ENCODE assay signal across 22 cellular contexts in the genomic region with DNA sequence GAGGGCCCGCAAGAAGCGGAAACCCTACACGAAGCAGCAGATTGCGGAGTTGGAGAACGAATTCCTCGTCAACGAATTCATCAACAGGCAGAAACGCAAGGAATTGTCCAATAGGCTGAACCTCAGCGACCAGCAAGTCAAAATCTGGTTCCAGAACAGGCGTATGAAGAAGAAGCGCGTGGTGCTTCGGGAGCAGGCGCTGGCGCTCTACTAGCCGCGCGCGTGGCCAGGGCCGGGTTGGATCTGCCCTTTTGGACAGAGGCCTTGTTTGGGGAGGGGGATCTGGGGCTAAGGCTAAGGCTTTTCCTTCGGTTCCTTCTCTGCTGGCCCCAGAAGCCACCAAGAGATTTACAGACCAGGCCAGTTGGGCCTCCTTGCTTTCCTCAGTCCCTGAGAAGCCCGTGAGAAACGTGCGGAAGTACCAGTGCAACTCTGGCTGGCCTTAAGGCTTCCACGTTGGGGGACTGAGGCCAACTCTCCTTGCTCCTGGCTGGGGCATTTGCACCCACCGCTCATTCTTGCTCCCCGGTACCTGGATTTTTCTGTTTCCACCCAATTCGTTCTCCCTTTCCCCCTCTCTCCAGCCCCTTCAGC. TPM values are rescaled to one million over a fixed set of nuclear protein-coding genes. Genes with fewer than 3 reads are reported as not detected.
"Had no signal": no experiment of that assay in that cellular context is flagged by ENCODE, and none has a peak within 500 bp of the region (broad histone marks: within the 10 kb centered on the region; RNA-seq: fewer than 3 reads in every experiment).

No MANE protein-coding gene starts in this region.

- H3K4me3 Mint-ChIP-seq: activated naive CD8-positive, alpha-beta T cell treated with anti-CD3 and anti-CD28 coated beads for 36 hours; activated T-cell treated with anti-CD3 and anti-CD28 coated beads, Interleukin-2, amount 50 U/mL, for 4 hours; dendritic cell treated with granulocyte-macrophage colony-stimulating factor and Interleukin-4, amounts not matched to agents 40 ng/mL and 50 ng/mL, for 4 days; effector memory CD8-positive, alpha-beta T cell; memory B cell; naive thymus-derived CD4-positive, alpha-beta T cell; T-helper 17 cell had no signal

- H3K27ac Mint-ChIP-seq: activated naive CD8-positive, alpha-beta T cell treated with anti-CD3 and anti-CD28 coated beads for 36 hours; dendritic cell treated with granulocyte-macrophage colony-stimulating factor and Interleukin-4, amounts not matched to agents 40 ng/mL and 50 ng/mL, for 4 days; effector memory CD8-positive, alpha-beta T cell; memory B cell; T-helper 17 cell had no signal

- H3K9me3 Mint-ChIP-seq: activated T-cell treated with anti-CD3 and anti-CD28 coated beads, Interleukin-2, amount 50 U/mL, for 4 hours; dendritic cell treated with granulocyte-macrophage colony-stimulating factor and Interleukin-4, amounts not matched to agents 40 ng/mL and 50 ng/mL, for 4 days; effector memory CD8-positive, alpha-beta T cell; memory B cell had no signal

- DNase-seq: activated CD4-positive, alpha-beta T cell treated with anti-CD3 and anti-CD28 coated beads for 48 hours; activated naive CD8-positive, alpha-beta T cell treated with anti-CD3 and anti-CD28 coated beads for 36 hours; activated T-cell treated with anti-CD3 and anti-CD28 coated beads, Interleukin-2, amount 50 U/mL, for 4 hours; brain microvascular endothelial cell; effector memory CD8-positive, alpha-beta T cell; heart right ventricle; left ventricle myocardium inferior; nucleus accumbens; stimulated activated CD4-positive, alpha-beta T cell treated with anti-CD3 and anti-CD28 coated beads, Interleukin-4, amount 100 ng/mL, for 4 hours; stimulated activated naive CD8-positive, alpha-beta T cell treated with anti-CD3 and anti-CD28 coated beads, Interleukin-15, Interleukin-2, amounts not matched to agents 100 U/mL and 50 U/mL, for 24 hours; T-helper 17 cell; transverse colon; WERI-Rb-1 had no signal

- ATAC-seq: activated T-cell treated with anti-CD3 and anti-CD28 coated beads, Interleukin-2, amount 50 U/mL, for 4 hours; effector memory CD8-positive, alpha-beta T cell; gastroesophageal sphincter; heart right ventricle; mucosa of descending colon; naive thymus-derived CD4-positive, alpha-beta T cell; stimulated activated naive CD8-positive, alpha-beta T cell treated with anti-CD3 and anti-CD28 coated beads, Interleukin-15, Interleukin-2, amounts not matched to agents 100 U/mL and 50 U/mL, for 24 hours; T-helper 17 cell had no signal

- FAIRE-seq: keratinocyte had no signal

- H3K36me3 Mint-ChIP-seq: activated naive CD8-positive, alpha-beta T cell treated with anti-CD3 and anti-CD28 coated beads for 36 hours; memory B cell had no signal

- H3K4me3 ChIP-seq: gastroesophageal sphincter, heart right ventricle, left ventricle myocardium inferior, mucosa of descending colon, skin epidermis, transverse colon had no signal

- H3K27ac ChIP-seq: brain microvascular endothelial cell, gastroesophageal sphincter, heart right ventricle, left ventricle myocardium inferior, skin epidermis, transverse colon, WERI-Rb-1 had no signal

- H3K9me3 ChIP-seq: gastroesophageal sphincter, heart right ventricle, left ventricle myocardium inferior, mucosa of descending colon, transverse colon had no signal

- H3K36me3 ChIP-seq: brain microvascular endothelial cell, gastroesophageal sphincter, heart right ventricle, left ventricle myocardium inferior, transverse colon, WERI-Rb-1 had no signal

RNA-seq across cellular contexts. Expression of gene HOXD12, which starts 1.0 kb away (rescaled TPM):
- total RNA-seq: activated CD8-positive, alpha-beta memory T cell treated with anti-CD3 and anti-CD28 coated beads for 36 hours; activated naive CD8-positive, alpha-beta T cell treated with anti-CD3 and anti-CD28 coated beads for 36 hours; activated T-cell treated with anti-CD3 and anti-CD28 coated beads, Interleukin-2, amount 50 U/mL, for 4 hours; epithelial cell of proximal tubule; gastroesophageal sphincter; heart right ventricle; left ventricle myocardium inferior; mucosa of descending colon; naive thymus-derived CD4-positive, alpha-beta T cell; T-helper 17 cell; transverse colon had no signal
- polyA plus RNA-seq: heart right ventricle; keratinocyte; naive thymus-derived CD4-positive, alpha-beta T cell had no signal

RNA-seq across cellular contexts. Expression of gene HOXD11, which starts 6.4 kb away (rescaled TPM):
- total RNA-seq: activated CD8-positive, alpha-beta memory T cell treated with anti-CD3 and anti-CD28 coated beads for 36 hours; activated naive CD8-positive, alpha-beta T cell treated with anti-CD3 and anti-CD28 coated beads for 36 hours; activated T-cell treated with anti-CD3 and anti-CD28 coated beads, Interleukin-2, amount 50 U/mL, for 4 hours; gastroesophageal sphincter; heart right ventricle; left ventricle myocardium inferior; naive thymus-derived CD4-positive, alpha-beta T cell; T-helper 17 cell had no signal
- polyA plus RNA-seq: heart right ventricle; keratinocyte; naive thymus-derived CD4-positive, alpha-beta T cell had no signal

RNA-seq across cellular contexts. Expression of gene HOXD13, which starts 8.1 kb away (rescaled TPM):
- total RNA-seq: activated CD8-positive, alpha-beta memory T cell treated with anti-CD3 and anti-CD28 coated beads for 36 hours; activated naive CD8-positive, alpha-beta T cell treated with anti-CD3 and anti-CD28 coated beads for 36 hours; activated T-cell treated with anti-CD3 and anti-CD28 coated beads, Interleukin-2, amount 50 U/mL, for 4 hours; epithelial cell of proximal tubule; gastroesophageal sphincter; heart right ventricle; left ventricle myocardium inferior; naive thymus-derived CD4-positive, alpha-beta T cell; T-helper 17 cell had no signal
- polyA plus RNA-seq: heart right ventricle; keratinocyte; naive thymus-derived CD4-positive, alpha-beta T cell had no signal

RNA-seq across cellular contexts. Expression of gene HOXD10, which starts 15.9 kb away (rescaled TPM):
- total RNA-seq: activated CD8-positive, alpha-beta memory T cell treated with anti-CD3 and anti-CD28 coated beads for 36 hours; activated naive CD8-positive, alpha-beta T cell treated with anti-CD3 and anti-CD28 coated beads for 36 hours; activated T-cell treated with anti-CD3 and anti-CD28 coated beads, Interleukin-2, amount 50 U/mL, for 4 hours; heart right ventricle; left ventricle myocardium inferior; naive thymus-derived CD4-positive, alpha-beta T cell; T-helper 17 cell had no signal
- polyA plus RNA-seq: heart right ventricle; keratinocyte; naive thymus-derived CD4-positive, alpha-beta T cell had no signal

RNA-seq across cellular contexts. Expression of gene EVX2, which starts 16.9 kb away (rescaled TPM):
- total RNA-seq: activated CD8-positive, alpha-beta memory T cell treated with anti-CD3 and anti-CD28 coated beads for 36 hours; activated naive CD8-positive, alpha-beta T cell treated with anti-CD3 and anti-CD28 coated beads for 36 hours; activated T-cell treated with anti-CD3 and anti-CD28 coated beads, Interleukin-2, amount 50 U/mL, for 4 hours; epithelial cell of proximal tubule; heart right ventricle; left ventricle myocardium inferior; naive thymus-derived CD4-positive, alpha-beta T cell; T-helper 17 cell; transverse colon had no signal
- polyA plus RNA-seq: heart right ventricle; keratinocyte; naive thymus-derived CD4-positive, alpha-beta T cell had no signal
